Comparison of ENCODE assay signal across 8 cellular contexts in the genomic region with DNA sequence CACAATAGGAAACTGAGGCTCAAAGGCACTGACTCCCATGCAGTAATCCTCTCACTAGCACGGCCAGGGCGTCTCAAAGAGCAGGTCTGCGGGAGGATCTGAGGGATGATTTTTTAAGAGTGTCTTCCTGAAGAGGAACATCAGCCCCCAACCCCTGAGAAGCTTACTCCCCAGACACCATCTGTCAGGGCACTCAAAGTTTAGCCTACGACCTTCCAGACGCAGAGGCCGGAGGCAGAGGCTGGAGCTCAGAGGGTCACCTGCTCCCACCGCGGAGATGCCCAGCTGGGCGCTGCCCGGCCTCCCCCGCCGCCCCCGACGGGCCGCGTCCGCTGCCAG. TPM values are rescaled to one million over a fixed set of nuclear protein-coding genes. Genes with fewer than 3 reads are reported as not detected.
DNase-seq lines count a peak whose midpoint lies in the region; ATAC-seq, FAIRE-seq and TF ChIP-seq lines count a peak whose summit lies in the region.

No MANE protein-coding gene starts in this region.

- 8 to 31% (median 30%) methylated on average over 8 to 17 of the region's 17 CpGs for WGBS in small intestine, 3 donors

- H3K4me1 Mint-ChIP-seq in WTC11, result peaks cover 17% of the 10 kb centered on the region

- DNase-seq in HFF-Myc (ENCODE audit: extremely low read depth, low read depth) (no peak), WTC11 (ENCODE audit: low spot score) (no peak), small intestine (no peak), NCI-H1417 (lab: John Stamatoyannopoulos, UW) (no peak), SW480 (ENCODE audit: low spot score) (no peak)
- no peak for DNase-seq in effector CD4-positive, alpha-beta T cell
- DNase-seq in activated CD4-positive, alpha-beta T cell treated with anti-CD3 and anti-CD28 coated beads, Interleukin-2, amount 50 U/mL, for 4 hours, result no peak

- peak overlapping the region; percentile 51 for H3K4me3 ChIP-seq in HFF-Myc (replicated peaks; ENCODE audit: low read depth, low read length)
- H3K4me3 ChIP-seq in iPS-11a (ENCODE audit: low read depth, low read length), result peak overlapping the region; percentile 45
- H3K4me3 ChIP-seq in small intestine (ENCODE audit: low read depth in 1 of 2, low read length in 2 of 2), result peak overlapping the region; percentile 69 to 99

- peaks cover 32% of the 10 kb centered on the region for H3K27me3 Mint-ChIP-seq in WTC11 (ENCODE audit: low read depth)

- peaks cover 4 to 5% of the 10 kb centered on the region in 2 donors for H3K4me1 ChIP-seq in small intestine (ENCODE audit: control insufficient read depth in 2 of 2, insufficient read depth in 1 of 2, low read depth in 1 of 2, low read length in 1 of 2)

- no peaks in the 10 kb centered on the region for H3K9me3 ChIP-seq in small intestine (ENCODE audit: control insufficient read depth, low read depth)

- CTCF ChIA-PET in WTC11 (lab: Charles Lee), result interaction anchor here (1.9 to 3.1 kb wide), 4 partner anchors 36 to 197 kb away, joined by 7 to 30 read pairs (median 10); a partner anchor contains a TSS

- POLR2A ChIA-PET in WTC11 (lab: Charles Lee), result interaction anchor here (1.0 kb wide), 1 partner anchor 22 kb away, joined by 4 read pairs; no protein-coding TSS in a partner anchor

- H3K27ac ChIP-seq in small intestine (ENCODE audit: low read depth in 1 of 2, low read length in 1 of 2), result no peak overlapping the region

- H3K36me3 ChIP-seq in small intestine (ENCODE audit: control insufficient read depth in 2 of 2, insufficient read depth in 2 of 2, low read length in 2 of 2), result peaks cover 5 to 6% of the 10 kb centered on the region in 2 donors

- peaks cover 7% of the 10 kb centered on the region for H3K36me3 Mint-ChIP-seq in WTC11

- H3K27me3 ChIP-seq in small intestine (ENCODE audit: control insufficient read depth in 2 of 2, insufficient read depth in 2 of 2, low read length in 2 of 2), result no peaks in the 10 kb centered on the region

- TF ChIP-seq CTCF in HFF-Myc (IDR thresholded peaks at IDR 0.05; ENCODE audit: low read depth, low read length, missing control alignments) (no peak), WTC11 (IDR thresholded peaks at IDR 0.05) (no peak)

- H3K9me3 Mint-ChIP-seq in WTC11, result no peaks in the 10 kb centered on the region

- H3K27ac Mint-ChIP-seq in WTC11, result no peak overlapping the region

- no peak for ATAC-seq in WTC11

- peak overlapping the region; percentile 61 for H3K4me3 Mint-ChIP-seq in WTC11

- no peak for FAIRE-seq in small intestine (lab: Jason Lieb, UNC)

TF ChIP-seq in WTC11, 78 proteins besides CTCF, POLR2A, EP300 and RAD21:
- TF ChIP-seq, protein P1, sequence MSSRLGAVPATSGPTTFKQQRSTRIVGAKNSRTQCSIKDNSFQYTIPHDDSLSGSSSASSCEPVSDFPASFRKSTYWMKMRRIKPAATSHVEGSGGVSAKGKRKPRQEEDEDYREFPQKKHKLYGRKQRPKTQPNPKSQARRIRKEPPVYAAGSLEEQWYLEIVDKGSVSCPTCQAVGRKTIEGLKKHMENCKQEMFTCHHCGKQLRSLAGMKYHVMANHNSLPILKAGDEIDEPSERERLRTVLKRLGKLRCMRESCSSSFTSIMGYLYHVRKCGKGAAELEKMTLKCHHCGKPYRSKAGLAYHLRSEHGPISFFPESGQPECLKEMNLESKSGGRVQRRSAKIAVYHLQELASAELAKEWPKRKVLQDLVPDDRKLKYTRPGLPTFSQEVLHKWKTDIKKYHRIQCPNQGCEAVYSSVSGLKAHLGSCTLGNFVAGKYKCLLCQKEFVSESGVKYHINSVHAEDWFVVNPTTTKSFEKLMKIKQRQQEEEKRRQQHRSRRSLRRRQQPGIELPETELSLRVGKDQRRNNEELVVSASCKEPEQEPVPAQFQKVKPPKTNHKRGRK (CRISPR knock-in tag; IDR thresholded peaks at IDR 0.05; ENCODE audit: borderline replicate concordance), result no peak
- no peak for TF ChIP-seq ZBTB21 (CRISPR knock-in tag; IDR thresholded peaks at IDR 0.05; ENCODE audit: borderline replicate concordance)
- no peak for TF ChIP-seq ZNF138 (CRISPR knock-in tag; conservative IDR thresholded peaks at IDR 0.05)
- no peak for TF ChIP-seq JUN (CRISPR knock-in tag; IDR thresholded peaks at IDR 0.05)
TF ChIP-seq in WTC11: peak in this region for 0.

RNA-seq across cellular contexts. Expression of a gene that starts 1.7 kb away (rescaled TPM):
- total RNA-seq in WTC11 (2021), result 12.0 to 13.6 TPM (median 12.6 TPM) in 3 replicates
- polyA plus RNA-seq in small intestine, result 1 to 10 TPM; 3.0 to 8.6 (median 4.9) TPM

RNA-seq across cellular contexts. Expression of a gene that starts 38.4 kb away (rescaled TPM):
- 16.0 to 17.1 TPM (median 16.8 TPM) in 3 replicates for total RNA-seq in WTC11 (2021)
- polyA plus RNA-seq in small intestine, result 1 to 10 TPM; 6.0 to 7.6 (median 7.2) TPM
